1 cellular context compared by ENCODE assay signal in genomic region chr11:57656936-57657289, GRCh38.
TF ChIP-seq lines count a peak whose summit lies in the region.

No MANE protein-coding gene starts in this region.

TF ChIP-seq in endothelial cell of umbilical vein, 7 proteins besides CTCF, POLR2A, EP300 and RAD21:
- TF ChIP-seq MYC (IDR thresholded peaks at IDR 0.05; ENCODE audit: low read depth, low read length) (no peak), POLR2AphosphoS5 (IDR thresholded peaks at IDR 0.05; ENCODE audit: insufficient read depth, low read depth, low read length) (no peak), GATA2 (IDR thresholded peaks at IDR 0.05; ENCODE audit: insufficient read depth, insufficient read length, low read depth, low read length) (no peak), FOS (IDR thresholded peaks at IDR 0.05; ENCODE audit: borderline replicate concordance, insufficient read depth, low read length) (no peak), JUN (IDR thresholded peaks at IDR 0.05; ENCODE audit: borderline replicate concordance, insufficient read depth, insufficient read length, low read depth) (no peak), EZH2 (IDR thresholded peaks at IDR 0.05; ENCODE audit: borderline replicate concordance, low read depth, low read length, severe bottlenecking) (no peak)
- TF ChIP-seq, protein P1, sequence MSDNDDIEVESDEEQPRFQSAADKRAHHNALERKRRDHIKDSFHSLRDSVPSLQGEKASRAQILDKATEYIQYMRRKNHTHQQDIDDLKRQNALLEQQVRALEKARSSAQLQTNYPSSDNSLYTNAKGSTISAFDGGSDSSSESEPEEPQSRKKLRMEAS (IDR thresholded peaks at IDR 0.05; ENCODE audit: insufficient read depth, insufficient read length), result no peak
